In genomic region chr1:29824025-29824424, GRCh38 we compare ENCODE assay signal across 18 cellular contexts.
"Had no signal": no experiment of that assay in that cellular context is flagged by ENCODE, and none has a peak within 500 bp of the region (broad histone marks: within the 10 kb centered on the region; RNA-seq: fewer than 3 reads in every experiment).

No MANE protein-coding gene starts in this region.

- ATAC-seq: effector memory CD8-positive, alpha-beta T cell; gastroesophageal sphincter; left colon; mucosa of descending colon; naive thymus-derived CD8-positive, alpha-beta T cell had no signal

- H3K4me1 ChIP-seq: esophagus squamous epithelium, gastroesophageal sphincter, right atrium auricular region had no signal

- H3K4me3 ChIP-seq: esophagus squamous epithelium, gastroesophageal sphincter, mucosa of descending colon, ovary, right atrium auricular region had no signal

- H3K27ac ChIP-seq: epithelial cell of prostate, esophagus squamous epithelium, gastroesophageal sphincter, ovary, right atrium auricular region had no signal

- DNase-seq: effector memory CD8-positive, alpha-beta T cell; esophagus squamous epithelium; foreskin fibroblast; glutamatergic neuron; immature natural killer cell; kidney; left colon; mammary epithelial cell; mucosa of descending colon; ovary; small intestine; stimulated activated CD4-positive, alpha-beta T cell treated with anti-CD3 and anti-CD28 coated beads, Interleukin-12 subunit alpha, Interleukin-12 subunit beta, amount 100 ng/mL, for 4 hours; stimulated activated naive CD4-positive, alpha-beta T cell; trophoblast cell had no signal

- H3K27me3 ChIP-seq: ovary, right atrium auricular region had no signal

- H3K9me3 ChIP-seq: esophagus squamous epithelium, mucosa of descending colon, ovary had no signal

- H3K36me3 ChIP-seq: esophagus squamous epithelium, gastroesophageal sphincter, ovary, right atrium auricular region had no signal
